8 cellular contexts compared by ENCODE assay signal in genomic region chr5:169302491-169303118, GRCh38. TPM values are rescaled to one million over a fixed set of nuclear protein-coding genes. Genes with fewer than 3 reads are reported as not detected.
DNase-seq lines count a peak whose midpoint lies in the region; ATAC-seq and TF ChIP-seq lines count a peak whose summit lies in the region.

No MANE protein-coding gene starts in this region.

- 24% methylated on average over 17 of the region's 17 CpGs for WGBS in SK-N-SH (ENCODE audit: low lambda C conversion rate)

- TF ChIP-seq EP300 in SK-N-SH (IDR thresholded peaks at IDR 0.05; ENCODE audit: borderline replicate concordance in 1 of 2, low read depth in 1 of 2, low read length in 1 of 2), result no peak

- H4K20me1 ChIP-seq in SK-N-SH (ENCODE audit: insufficient read depth), result no peaks in the 10 kb centered on the region

- H3K4me2 ChIP-seq in SK-N-SH, result 0 out of 2 replicates have a peak overlapping the region, but pooled peaks have one; percentile 63

- no peaks in the 10 kb centered on the region for H3K27me3 ChIP-seq in SK-N-SH (ENCODE audit: insufficient read depth)

- no peaks in the 10 kb centered on the region for H3K9me2 ChIP-seq in SK-N-SH

- peak overlapping the region; percentile 46 to 80; a peak in 2 of 4 replicates for H3K27ac ChIP-seq in SK-N-SH (ENCODE audit: low read depth in 2 of 2, low read length in 1 of 2)

- H3K9me3 ChIP-seq in ES-I3 (ENCODE audit: control insufficient read depth, insufficient read depth, low read length), result no peaks in the 10 kb centered on the region
- no peaks in the 10 kb centered on the region for H3K9me3 ChIP-seq in SK-N-SH

- peaks cover 8% of the 10 kb centered on the region for H3F3A ChIP-seq in SK-N-SH (replicated peaks; ENCODE audit: insufficient read depth)

- H3K4me3 ChIP-seq in SK-N-SH (ENCODE audit: low read depth in 2 of 2, low read length in 1 of 2), result peak overlapping the region in 1 of 2 experiments; percentile 18; a peak in 1 of 4 replicates
- H3K4me3 ChIP-seq in astrocyte of the spinal cord (ENCODE audit: low read depth, low read length), result no peak overlapping the region
- no peak overlapping the region for H3K4me3 ChIP-seq in skeletal muscle cell (ENCODE audit: low read depth, low read length)

- TF ChIP-seq RAD21 in SK-N-SH (IDR thresholded peaks at IDR 0.05; ENCODE audit: low read length), result peak; percentile 91

- in situ Hi-C loops in astrocyte of the spinal cord (cut with HindIII; ENCODE audit: low sequenced_read_pairs), result no loop called here

- DNase-seq in SK-N-SH, result peak; percentile 69
- peak; percentile 86 for DNase-seq in astrocyte of the spinal cord (ENCODE audit: low read depth, low spot score)
- DNase-seq in hypothalamus (lab: John Stamatoyannopoulos, UW), result peak in 45 of 51 donors; percentile 13 to 81 (median 48)
- peak; percentile 31 for DNase-seq in skeletal muscle cell (ENCODE audit: low read depth)
- DNase-seq in NCI-H1436 (lab: John Stamatoyannopoulos, UW), result no peak

- peak overlapping the region; percentile 21; the same call in 1 of the 2 replicates for H3K9ac ChIP-seq in ES-I3 (ENCODE audit: low read depth, low read length)
- H3K9ac ChIP-seq in SK-N-SH, result no peak overlapping the region

- TF ChIP-seq CTCF in LNCAP (IDR thresholded peaks at IDR 0.05) (peak; percentile 92), SK-N-SH (IDR thresholded peaks at IDR 0.05) (peak; percentile 96), astrocyte of the spinal cord (IDR thresholded peaks at IDR 0.05; ENCODE audit: low read depth, low read length) (peak; percentile 91)

- POLR2A ChIA-PET in SK-N-SH (lab: Yijun Ruan, JAX), result no interaction called here

- H3K36me3 ChIP-seq in ES-I3 (ENCODE audit: insufficient read depth, low read length) (no peaks in the 10 kb centered on the region), SK-N-SH (replicated peaks in 1 of 2; ENCODE audit: control insufficient read depth in 1 of 2, insufficient read depth in 2 of 2, low read length in 1 of 2) (peaks cover 0 to 4% of the 10 kb centered on the region in 2 experiments)

- peak; percentile 81 for ATAC-seq in GM21619 (IDR thresholded peaks at IDR 0.05; ENCODE audit: unreplicated experiment)

- H3K4me1 ChIP-seq in ES-I3 (ENCODE audit: insufficient read depth, low read length) (no peaks in the 10 kb centered on the region), SK-N-SH (ENCODE audit: control insufficient read depth in 1 of 2, insufficient read depth in 2 of 2, low read depth in 1 of 2, low read length in 1 of 2) (peaks cover 10 to 31% of the 10 kb centered on the region in 2 experiments; a peak in 2 of 4 replicates)

- CTCF ChIA-PET in SK-N-SH (lab: Yijun Ruan, JAX), result interaction anchor here (0.6 to 5.1 kb wide), 53 partner anchors 7 to 623 kb away, joined by 3 to 65 read pairs (median 4); no protein-coding TSS in a partner anchor

- H2AFZ ChIP-seq in SK-N-SH (ENCODE audit: low read depth), result peak overlapping the region; percentile 32; the same call in 1 of the 2 replicates

- peaks cover 27% of the 10 kb centered on the region for H3K79me2 ChIP-seq in SK-N-SH (ENCODE audit: insufficient read depth)

TF ChIP-seq in SK-N-SH, 30 proteins besides CTCF, POLR2A, EP300 and RAD21:
- TF ChIP-seq TAF1 (IDR thresholded peaks at IDR 0.05; ENCODE audit: borderline replicate concordance, low read depth, low read length) (no peak), SIN3A (IDR thresholded peaks at IDR 0.05; ENCODE audit: borderline replicate concordance, low read depth, low read length) (no peak), RCOR1 (IDR thresholded peaks at IDR 0.05; ENCODE audit: low read length) (peak; percentile 50; the same call in 1 of the 2 replicates), EZH2phosphoT487 (IDR thresholded peaks at IDR 0.05; ENCODE audit: borderline replicate concordance, low read depth) (no peak), YY1 (IDR thresholded peaks at IDR 0.05; ENCODE audit: low read depth) (no peak), CHD2 (IDR thresholded peaks at IDR 0.05; ENCODE audit: low read length, partially characterized antibody) (no peak), IRF3 (IDR thresholded peaks at IDR 0.05; ENCODE audit: low read depth, low read length) (no peak), NRF1 (IDR thresholded peaks at IDR 0.05; ENCODE audit: low read depth, low read length) (0 out of 2 replicates have a peak, but pooled peaks have one; percentile 6), SMC3 (IDR thresholded peaks at IDR 0.05; ENCODE audit: low read depth, low read length) (peak; percentile 93), FOSL2 (IDR thresholded peaks at IDR 0.05; ENCODE audit: borderline replicate concordance, low read depth) (no peak), USF1 (IDR thresholded peaks at IDR 0.05; ENCODE audit: borderline replicate concordance, low read depth) (no peak), NFIC (IDR thresholded peaks at IDR 0.05; ENCODE audit: borderline replicate concordance) (no peak), FOXJ3 (CRISPR knock-in tag; IDR thresholded peaks at IDR 0.05) (no peak), RFX5 (IDR thresholded peaks at IDR 0.05; ENCODE audit: low read length) (0 out of 2 replicates have a peak, but pooled peaks have one; percentile 3), GATA2 (CRISPR knock-in tag; IDR thresholded peaks at IDR 0.05) (no peak), RXRA (IDR thresholded peaks at IDR 0.05; ENCODE audit: borderline replicate concordance, low read depth) (no peak), MAX (IDR thresholded peaks at IDR 0.05; ENCODE audit: low read depth) (no peak), TCF12 (IDR thresholded peaks at IDR 0.05) (peak; percentile 22; the same call in 1 of the 2 replicates)
- TF ChIP-seq, protein P1, sequence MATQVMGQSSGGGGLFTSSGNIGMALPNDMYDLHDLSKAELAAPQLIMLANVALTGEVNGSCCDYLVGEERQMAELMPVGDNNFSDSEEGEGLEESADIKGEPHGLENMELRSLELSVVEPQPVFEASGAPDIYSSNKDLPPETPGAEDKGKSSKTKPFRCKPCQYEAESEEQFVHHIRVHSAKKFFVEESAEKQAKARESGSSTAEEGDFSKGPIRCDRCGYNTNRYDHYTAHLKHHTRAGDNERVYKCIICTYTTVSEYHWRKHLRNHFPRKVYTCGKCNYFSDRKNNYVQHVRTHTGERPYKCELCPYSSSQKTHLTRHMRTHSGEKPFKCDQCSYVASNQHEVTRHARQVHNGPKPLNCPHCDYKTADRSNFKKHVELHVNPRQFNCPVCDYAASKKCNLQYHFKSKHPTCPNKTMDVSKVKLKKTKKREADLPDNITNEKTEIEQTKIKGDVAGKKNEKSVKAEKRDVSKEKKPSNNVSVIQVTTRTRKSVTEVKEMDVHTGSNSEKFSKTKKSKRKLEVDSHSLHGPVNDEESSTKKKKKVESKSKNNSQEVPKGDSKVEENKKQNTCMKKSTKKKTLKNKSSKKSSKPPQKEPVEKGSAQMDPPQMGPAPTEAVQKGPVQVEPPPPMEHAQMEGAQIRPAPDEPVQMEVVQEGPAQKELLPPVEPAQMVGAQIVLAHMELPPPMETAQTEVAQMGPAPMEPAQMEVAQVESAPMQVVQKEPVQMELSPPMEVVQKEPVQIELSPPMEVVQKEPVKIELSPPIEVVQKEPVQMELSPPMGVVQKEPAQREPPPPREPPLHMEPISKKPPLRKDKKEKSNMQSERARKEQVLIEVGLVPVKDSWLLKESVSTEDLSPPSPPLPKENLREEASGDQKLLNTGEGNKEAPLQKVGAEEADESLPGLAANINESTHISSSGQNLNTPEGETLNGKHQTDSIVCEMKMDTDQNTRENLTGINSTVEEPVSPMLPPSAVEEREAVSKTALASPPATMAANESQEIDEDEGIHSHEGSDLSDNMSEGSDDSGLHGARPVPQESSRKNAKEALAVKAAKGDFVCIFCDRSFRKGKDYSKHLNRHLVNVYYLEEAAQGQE (IDR thresholded peaks at IDR 0.05; ENCODE audit: low read depth, low read length), result no peak

RNA-seq across cellular contexts. Expression of gene SLIT3, which starts 1.7 kb away (rescaled TPM):
- 80.0 and 119 TPM in 2 replicates for polyA plus RNA-seq in SK-N-SH (2012; rRNA removed)
- 65.8 and 110 TPM in 2 replicates for polyA plus RNA-seq in SK-N-SH (2012; cell fraction: cytosol; rRNA removed)
- 139 and 176 TPM in 2 replicates for polyA plus RNA-seq in SK-N-SH (2012; cell fraction: nucleus; rRNA removed)
